ENCODE assay signal across 8 cellular contexts in genomic region chr17:1532836-1533602, GRCh38. TPM values are rescaled to one million over a fixed set of nuclear protein-coding genes. Genes with fewer than 3 reads are reported as not detected.
A peak's percentile ranks its signal among the peaks of the same experiment; 100 is the strongest.
DNase-seq lines count a peak whose midpoint lies in the region; ATAC-seq, FAIRE-seq and TF ChIP-seq lines count a peak whose summit lies in the region.

No MANE protein-coding gene starts in this region.

- no peak overlapping the region for H2BK5ac ChIP-seq in H1 (ENCODE audit: low read depth, low read length)

- H2AK5ac ChIP-seq in H1 (ENCODE audit: low read depth, low read length): no peak overlapping the region

- no peak overlapping the region for H3K23ac ChIP-seq in H1 (ENCODE audit: insufficient read length)

- 84% methylated on average over 10 of the region's 10 CpGs; no CpG with 5 or more reads in 1 of the 2 experiments for WGBS in H1 (ENCODE audit: extremely low coverage in 1 of 2, insufficient coverage in 1 of 2, insufficient read length in 1 of 2, insufficient replicate concordance in 2 of 2, low coverage in 1 of 2, low lambda C conversion rate in 2 of 2, missing lambda C conversion rate in 1 of 2), 2 experiments

- no peak overlapping the region for H2AFZ ChIP-seq in H1 (ENCODE audit: low read length)

- H3K36me3 ChIP-seq in right atrium auricular region: peaks cover 67% of the 10 kb centered on the region
- peaks cover 5 to 23% (median 18%) of the 10 kb centered on the region in 4 experiments; a peak in 6 of 8 replicates for H3K36me3 ChIP-seq in H1 (ENCODE audit: control insufficient read depth in 2 of 4, insufficient read depth in 4 of 4, low read length in 3 of 4)
- peaks cover 20 to 40% (median 28%) of the 10 kb centered on the region in 3 donors for H3K36me3 ChIP-seq in skeletal muscle tissue (ENCODE audit: control insufficient read depth in 3 of 3, insufficient read depth in 3 of 3, low read length in 3 of 3)

- H2BK120ac ChIP-seq in H1 (replicated peaks; ENCODE audit: low read depth, low read length): no peak overlapping the region

- H3K18ac ChIP-seq in H1 (ENCODE audit: extremely low read depth, low read length): no peak overlapping the region

- H3K4ac ChIP-seq in H1 (replicated peaks; ENCODE audit: insufficient read length, low read depth, low read length): no peak overlapping the region

- no peak overlapping the region for H3K4me3 Mint-ChIP-seq in activated B cell treated with CpG ODN at 0.5 μM for 24 hours

- no peak overlapping the region for H2BK15ac ChIP-seq in H1 (ENCODE audit: low read length)

- TF ChIP-seq CTCF in right atrium auricular region (IDR thresholded peaks at IDR 0.05): peak in 1 of 2 donors; percentile 52
- no peak for TF ChIP-seq CTCF in activated B cell treated with CpG ODN at 0.5 μM for 24 hours (IDR thresholded peaks at IDR 0.05)
- peak; percentile 81 to 94 (median 83) for TF ChIP-seq CTCF in H1 (IDR thresholded peaks at IDR 0.05; ENCODE audit: control extremely low read depth in 1 of 3, insufficient read depth in 1 of 3, low read depth in 1 of 3, low read length in 3 of 3)

- peaks cover 70% of the 10 kb centered on the region for H3K36me3 Mint-ChIP-seq in activated B cell treated with CpG ODN at 0.5 μM for 24 hours (ENCODE audit: low read depth)

- H3K27ac ChIP-seq in right atrium auricular region (peak overlapping the region in 1 of 2 donors; percentile 25), H1 (ENCODE audit: low read depth, low read length) (no peak overlapping the region), skeletal muscle tissue (ENCODE audit: low read depth, low read length) (peak overlapping the region; percentile 2)

- H3K4me3 ChIP-seq in right atrium auricular region (no peak overlapping the region), H1 (ENCODE audit: extremely low read depth in 1 of 4, insufficient read depth in 2 of 4, low read depth in 3 of 4, low read length in 4 of 4) (no peak overlapping the region), skeletal muscle tissue (ENCODE audit: low read length in 3 of 3) (no peak overlapping the region)

- TF ChIP-seq RAD21 in H1 (IDR thresholded peaks at IDR 0.05 in 1 of 2, conservative IDR thresholded peaks at IDR 0.05 in 1 of 2; ENCODE audit: low read depth in 2 of 2, low read length in 2 of 2): peak; percentile 80 to 84

- no peak overlapping the region for H3K27ac Mint-ChIP-seq in activated B cell treated with CpG ODN at 0.5 μM for 24 hours

- no peak overlapping the region for H3K9ac ChIP-seq in H1 (replicated peaks in 1 of 4; ENCODE audit: extremely low read depth in 1 of 4, low read depth in 3 of 4, low read length in 3 of 4)
- peak overlapping the region in 2 of 3 donors; percentile 8 to 60 for H3K9ac ChIP-seq in skeletal muscle tissue (ENCODE audit: low read depth in 1 of 3, low read length in 3 of 3)

- H2BK12ac ChIP-seq in H1 (ENCODE audit: low read depth, low read length): no peak overlapping the region

- no peak overlapping the region for H3K4me2 ChIP-seq in H1 (ENCODE audit: insufficient read depth in 1 of 2, low read depth in 2 of 2, low read length in 2 of 2)

- POLR2A ChIA-PET in activated B cell treated with CpG ODN at 0.5 μM for 24 hours (lab: Charles Lee) (interaction anchor here (0.6 to 1.5 kb wide), 3 partner anchors 48 to 134 kb away, joined by 3 read pairs; no protein-coding TSS in a partner anchor), H1 (lab: Charles Lee; ENCODE audit: partially characterized antibody) (interaction anchor here (0.6 to 3.1 kb wide), 13 partner anchors 8 to 168 kb away, joined by 3 to 22 read pairs (median 3); partner anchors contain the start of genes CRK, INPP5K and MYO1C)

- no peak for DNase-seq in Right ventricle myocardium inferior (ENCODE audit: missing footprints)
- DNase-seq in right atrium auricular region (ENCODE audit: low spot score): no peak
- peak; percentile 45 for DNase-seq in activated B cell treated with CpG ODN at 0.5 μM for 24 hours
- peak; percentile 31 to 74 for DNase-seq in H1 (ENCODE audit: low read depth in 1 of 2, low spot score in 2 of 2)
- DNase-seq in mesenteric fat pad (ENCODE audit: low spot score): no peak

- intact Hi-C loops in Right ventricle myocardium inferior (cut with DNase I): no loop called here
- intact Hi-C loops in activated B cell treated with CpG ODN at 0.5 μM for 24 hours (cut with micrococcal nuclease): loop anchor here (1.0 kb wide), 3 partner anchors 168 to 274 kb away; no protein-coding TSS in a partner anchor

- no peak overlapping the region for H3K14ac ChIP-seq in H1 (ENCODE audit: insufficient read length)

- H3K23me2 ChIP-seq in H1 (ENCODE audit: low read depth, low read length): no peaks in the 10 kb centered on the region

- no peak overlapping the region for H4K5ac ChIP-seq in H1 (ENCODE audit: insufficient read length, low read depth, low read length)

- no peaks in the 10 kb centered on the region for H3K4me1 ChIP-seq in right atrium auricular region
- no peaks in the 10 kb centered on the region for H3K4me1 ChIP-seq in H1 (replicated peaks in 1 of 4; ENCODE audit: control insufficient read depth in 3 of 4, insufficient read depth in 4 of 4, low read length in 3 of 4)
- H3K4me1 ChIP-seq in skeletal muscle tissue (ENCODE audit: control insufficient read depth in 3 of 3, insufficient read depth in 3 of 3, low read length in 3 of 3): peaks cover 14 to 20% (median 17%) of the 10 kb centered on the region in 3 donors

- H3K27me3 ChIP-seq in right atrium auricular region (no peaks in the 10 kb centered on the region), H1 (replicated peaks in 1 of 4; ENCODE audit: control insufficient read depth in 3 of 4, extremely low read depth in 1 of 4, insufficient read depth in 3 of 4, low read length in 3 of 4) (no peaks in the 10 kb centered on the region), skeletal muscle tissue (ENCODE audit: control insufficient read depth in 3 of 3, insufficient read depth in 3 of 3, low read length in 3 of 3) (no peaks in the 10 kb centered on the region)

- H4K8ac ChIP-seq in H1 (ENCODE audit: extremely low read depth, insufficient read depth, low read length): no peak overlapping the region

- H3K56ac ChIP-seq in H1 (replicated peaks; ENCODE audit: insufficient read length, low read depth, low read length): no peak overlapping the region

- H3K79me2 ChIP-seq in H1 (ENCODE audit: control insufficient read depth in 1 of 2, insufficient read depth in 2 of 2, low read length in 2 of 2): no peaks in the 10 kb centered on the region

- FAIRE-seq in H1 (lab: Jason Lieb, UNC): peak; percentile 84

- no peak for TF ChIP-seq EP300 in H1 (IDR thresholded peaks at IDR 0.05; ENCODE audit: borderline replicate concordance in 1 of 2, low read depth in 2 of 2, low read length in 2 of 2)

- H4K91ac ChIP-seq in H1 (replicated peaks; ENCODE audit: insufficient read length, low read length): no peak overlapping the region

- H3K9me3 ChIP-seq in right atrium auricular region (no peaks in the 10 kb centered on the region), H1 (ENCODE audit: insufficient read depth in 2 of 2, low read depth in 1 of 2, low read length in 1 of 2) (no peaks in the 10 kb centered on the region), skeletal muscle tissue (ENCODE audit: control insufficient read depth in 3 of 3, low read length in 3 of 3) (no peaks in the 10 kb centered on the region)

- CTCF ChIA-PET in activated B cell treated with CpG ODN at 0.5 μM for 24 hours (lab: Charles Lee) (interaction anchor here (0.9 to 3.1 kb wide), 14 partner anchors 12 to 346 kb away, joined by 3 to 27 read pairs (median 4); partner anchors contain the start of genes INPP5K, PITPNA, RILP and SLC43A2), H1 (lab: Charles Lee; ENCODE audit: partially characterized antibody) (interaction anchor here (0.6 to 5.7 kb wide), 65 partner anchors 9 to 476 kb away, joined by 3 to 52 read pairs (median 4); partner anchors contain the start of genes INPP5K, MYO1C and TRARG1)

- no peaks in the 10 kb centered on the region for H3K9me3 Mint-ChIP-seq in activated B cell treated with CpG ODN at 0.5 μM for 24 hours

- peaks cover 13% of the 10 kb centered on the region for H3K4me1 Mint-ChIP-seq in activated B cell treated with CpG ODN at 0.5 μM for 24 hours

- no peaks in the 10 kb centered on the region for H3K79me1 ChIP-seq in H1 (ENCODE audit: low read depth, low read length)

- H2BK20ac ChIP-seq in H1 (ENCODE audit: low read length): no peak overlapping the region

- ATAC-seq in Right ventricle myocardium inferior (peak; percentile 66), activated B cell treated with CpG ODN at 0.5 μM for 24 hours (ENCODE audit: low read depth) (peak; percentile 97), HG02623 (IDR thresholded peaks at IDR 0.05; ENCODE audit: unreplicated experiment) (no peak), HG02642 (IDR thresholded peaks at IDR 0.05; ENCODE audit: poor library complexity, unreplicated experiment) (no peak)

- H3K27me3 Mint-ChIP-seq in activated B cell treated with CpG ODN at 0.5 μM for 24 hours: no peaks in the 10 kb centered on the region

- TF ChIP-seq POLR2A in H1 (IDR thresholded peaks at IDR 0.05; ENCODE audit: control extremely low read depth in 1 of 2, low read depth in 2 of 2, low read length in 2 of 2): no peak

- peaks cover 4 to 7% of the 10 kb centered on the region in 2 experiments for H4K20me1 ChIP-seq in H1 (replicated peaks in 1 of 2; ENCODE audit: control insufficient read depth in 1 of 2, insufficient read depth in 2 of 2, low read length in 2 of 2)

RNA-seq across cellular contexts. Expression of gene INPP5K, which starts 16.6 kb away (rescaled TPM):
- total RNA-seq in Right ventricle myocardium inferior (35.4 TPM), right atrium auricular region (10 to 100 TPM; 64.9 to 78.1 TPM), activated B cell treated with CpG ODN at 0.5 μM for 24 hours (46.0 and 50.0 TPM in 2 replicates), skeletal muscle tissue (23.0 TPM), mesenteric fat pad (77.6 TPM)
- 20.4 and 21.0 TPM in 2 replicates for total RNA-seq in H1 (2021; fragmentation: NEBNext Ultra II Directional; extraction: Animal tissue kit (Norgen Biotek cat#: 25700))
- polyA plus RNA-seq in H1 (2011; rRNA removed): 24.1 and 24.7 TPM in 2 replicates
- 22.7 TPM for polyA plus RNA-seq in H1 (2011; cell fraction: cytosol; rRNA removed)
- polyA plus RNA-seq in H1 (2011; cell fraction: nucleus; rRNA removed): 35.7 TPM
- 14.2 to 20.5 TPM (median 18.9 TPM) in 4 replicates for polyA plus RNA-seq in H1 (2012, experiment 1 of 2)
- 24.7 TPM for polyA plus RNA-seq in H1 (2012, experiment 2 of 2)
- 13.2 TPM for polyA plus RNA-seq in H1 (2013, experiment 1 of 2)
- 12.5 TPM for polyA plus RNA-seq in H1 (2013, experiment 2 of 2)
- polyA minus RNA-seq in H1 (2011; rRNA and poly(A)+ RNA removed): 24.1 and 32.5 TPM in 2 replicates
- 23.2 TPM for polyA minus RNA-seq in H1 (2011; cell fraction: cytosol; rRNA and poly(A)+ RNA removed)
- polyA minus RNA-seq in H1 (2011; cell fraction: nucleus; rRNA and poly(A)+ RNA removed): 24.3 TPM

RNA-seq across cellular contexts. Expression of gene PITPNA, which starts 29.6 kb away (rescaled TPM):
- 52.9 TPM for total RNA-seq in Right ventricle myocardium inferior
- 10 to 100 TPM; 35.1 to 39.6 TPM for total RNA-seq in right atrium auricular region
- 97.0 and 113 TPM in 2 replicates for total RNA-seq in activated B cell treated with CpG ODN at 0.5 μM for 24 hours
- total RNA-seq in H1 (2021; fragmentation: NEBNext Ultra II Directional; extraction: Animal tissue kit (Norgen Biotek cat#: 25700)): 63.5 and 66.5 TPM in 2 replicates
- 34.5 and 35.8 TPM in 2 replicates for polyA plus RNA-seq in H1 (2011; rRNA removed)
- 38.5 TPM for polyA plus RNA-seq in H1 (2011; cell fraction: cytosol; rRNA removed)
- 34.9 TPM for polyA plus RNA-seq in H1 (2011; cell fraction: nucleus; rRNA removed)
- 44.8 to 55.4 TPM (median 51.5 TPM) in 4 replicates for polyA plus RNA-seq in H1 (2012, experiment 1 of 2)
- polyA plus RNA-seq in H1 (2012, experiment 2 of 2): 18.6 TPM
- 47.9 TPM for polyA plus RNA-seq in H1 (2013, experiment 1 of 2)
- 49.6 TPM for polyA plus RNA-seq in H1 (2013, experiment 2 of 2)
- polyA minus RNA-seq in H1 (2011; rRNA and poly(A)+ RNA removed): 26.8 and 31.2 TPM in 2 replicates
- polyA minus RNA-seq in H1 (2011; cell fraction: cytosol; rRNA and poly(A)+ RNA removed): 18.7 TPM
- 14.2 TPM for polyA minus RNA-seq in H1 (2011; cell fraction: nucleus; rRNA and poly(A)+ RNA removed)
- 11.0 TPM for total RNA-seq in skeletal muscle tissue
- total RNA-seq in mesenteric fat pad: 80.1 TPM

RNA-seq across cellular contexts. Expression of gene MYO1C, which starts 40.5 kb away (rescaled TPM):
- total RNA-seq in Right ventricle myocardium inferior (196 TPM), right atrium auricular region (100 to 1,000 TPM in 1 of 2 donors, 10 to 100 TPM in 1; 83.6 to 161 TPM), activated B cell treated with CpG ODN at 0.5 μM for 24 hours (189 and 190 TPM in 2 replicates), skeletal muscle tissue (69.4 TPM), mesenteric fat pad (552 TPM)
- 78.6 and 80.2 TPM in 2 replicates for total RNA-seq in H1 (2021; fragmentation: NEBNext Ultra II Directional; extraction: Animal tissue kit (Norgen Biotek cat#: 25700))
- 40.1 and 52.4 TPM in 2 replicates for polyA plus RNA-seq in H1 (2011; rRNA removed)
- polyA plus RNA-seq in H1 (2011; cell fraction: cytosol; rRNA removed): 44.8 TPM
- polyA plus RNA-seq in H1 (2011; cell fraction: nucleus; rRNA removed): 101 TPM
- 42.7 to 57.4 TPM (median 55.0 TPM) in 4 replicates for polyA plus RNA-seq in H1 (2012, experiment 1 of 2)
- 52.1 TPM for polyA plus RNA-seq in H1 (2012, experiment 2 of 2)
- 32.7 TPM for polyA plus RNA-seq in H1 (2013, experiment 1 of 2)
- polyA plus RNA-seq in H1 (2013, experiment 2 of 2): 31.0 TPM
- 116 and 124 TPM in 2 replicates for polyA minus RNA-seq in H1 (2011; rRNA and poly(A)+ RNA removed)
- polyA minus RNA-seq in H1 (2011; cell fraction: cytosol; rRNA and poly(A)+ RNA removed): 57.5 TPM
- polyA minus RNA-seq in H1 (2011; cell fraction: nucleus; rRNA and poly(A)+ RNA removed): 44.3 TPM

Comparison
In these comparisons a context has a peak if more than half of its experiments do, and no peak if none do; other contexts are left out.
1. ATAC-seq: peak in Right ventricle myocardium inferior (single experiment) and activated B cell treated with CpG ODN at 0.5 μM for 24 hours (single experiment); none in HG02623 (single experiment) and HG02642 (single experiment).
2. DNase-seq: peak in activated B cell treated with CpG ODN at 0.5 μM for 24 hours (single experiment) and H1 (2 of 2); none in Right ventricle myocardium inferior (single experiment), right atrium auricular region (single experiment) and mesenteric fat pad (single experiment).
3. H3K9ac ChIP-seq: peak in skeletal muscle tissue (2 of 3); none in H1 (0 of 4).